In the genomic region with DNA sequence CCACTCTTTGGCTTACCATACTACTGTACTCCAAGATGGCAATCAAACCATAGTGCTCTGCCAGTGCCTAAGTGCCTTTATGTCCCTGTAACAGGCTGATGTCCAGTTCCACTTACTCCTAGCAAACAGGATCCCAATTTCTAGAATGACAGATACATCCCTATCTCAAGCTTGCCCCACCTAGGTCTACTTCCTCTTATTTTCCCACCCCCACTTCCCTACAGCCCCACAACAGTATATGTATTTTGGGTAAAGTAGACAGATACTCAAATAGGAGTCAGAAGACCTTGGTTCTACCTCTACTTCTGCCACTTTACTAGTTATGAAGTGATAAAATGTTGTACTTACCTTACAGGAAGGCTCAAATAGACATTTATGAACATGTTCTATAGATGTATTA, we compare ENCODE assay signal across 1 cellular context.
TF ChIP-seq lines count a peak whose summit lies in the region.

No MANE protein-coding gene starts in this region.

TF ChIP-seq in K562, 482 proteins besides CTCF, POLR2A, EP300 and RAD21 (continued from another document):
- TF ChIP-seq, protein P1, sequence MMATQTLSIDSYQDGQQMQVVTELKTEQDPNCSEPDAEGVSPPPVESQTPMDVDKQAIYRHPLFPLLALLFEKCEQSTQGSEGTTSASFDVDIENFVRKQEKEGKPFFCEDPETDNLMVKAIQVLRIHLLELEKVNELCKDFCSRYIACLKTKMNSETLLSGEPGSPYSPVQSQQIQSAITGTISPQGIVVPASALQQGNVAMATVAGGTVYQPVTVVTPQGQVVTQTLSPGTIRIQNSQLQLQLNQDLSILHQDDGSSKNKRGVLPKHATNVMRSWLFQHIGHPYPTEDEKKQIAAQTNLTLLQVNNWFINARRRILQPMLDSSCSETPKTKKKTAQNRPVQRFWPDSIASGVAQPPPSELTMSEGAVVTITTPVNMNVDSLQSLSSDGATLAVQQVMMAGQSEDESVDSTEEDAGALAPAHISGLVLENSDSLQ (IDR thresholded peaks at IDR 0.05), result peak; percentile 27; the same call in 1 of the 2 replicates
- no peak for TF ChIP-seq SRSF3 (IDR thresholded peaks at IDR 0.05; ENCODE audit: insufficient read depth, low read length)
- peak; percentile 41; the same call in 1 of the 2 replicates for TF ChIP-seq SMARCE1 (IDR thresholded peaks at IDR 0.05)
- TF ChIP-seq, protein P2, sequence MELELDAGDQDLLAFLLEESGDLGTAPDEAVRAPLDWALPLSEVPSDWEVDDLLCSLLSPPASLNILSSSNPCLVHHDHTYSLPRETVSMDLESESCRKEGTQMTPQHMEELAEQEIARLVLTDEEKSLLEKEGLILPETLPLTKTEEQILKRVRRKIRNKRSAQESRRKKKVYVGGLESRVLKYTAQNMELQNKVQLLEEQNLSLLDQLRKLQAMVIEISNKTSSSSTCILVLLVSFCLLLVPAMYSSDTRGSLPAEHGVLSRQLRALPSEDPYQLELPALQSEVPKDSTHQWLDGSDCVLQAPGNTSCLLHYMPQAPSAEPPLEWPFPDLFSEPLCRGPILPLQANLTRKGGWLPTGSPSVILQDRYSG (tag; conservative IDR thresholded peaks at IDR 0.05; ENCODE audit: low read depth), result no peak
- TF ChIP-seq, protein P3, sequence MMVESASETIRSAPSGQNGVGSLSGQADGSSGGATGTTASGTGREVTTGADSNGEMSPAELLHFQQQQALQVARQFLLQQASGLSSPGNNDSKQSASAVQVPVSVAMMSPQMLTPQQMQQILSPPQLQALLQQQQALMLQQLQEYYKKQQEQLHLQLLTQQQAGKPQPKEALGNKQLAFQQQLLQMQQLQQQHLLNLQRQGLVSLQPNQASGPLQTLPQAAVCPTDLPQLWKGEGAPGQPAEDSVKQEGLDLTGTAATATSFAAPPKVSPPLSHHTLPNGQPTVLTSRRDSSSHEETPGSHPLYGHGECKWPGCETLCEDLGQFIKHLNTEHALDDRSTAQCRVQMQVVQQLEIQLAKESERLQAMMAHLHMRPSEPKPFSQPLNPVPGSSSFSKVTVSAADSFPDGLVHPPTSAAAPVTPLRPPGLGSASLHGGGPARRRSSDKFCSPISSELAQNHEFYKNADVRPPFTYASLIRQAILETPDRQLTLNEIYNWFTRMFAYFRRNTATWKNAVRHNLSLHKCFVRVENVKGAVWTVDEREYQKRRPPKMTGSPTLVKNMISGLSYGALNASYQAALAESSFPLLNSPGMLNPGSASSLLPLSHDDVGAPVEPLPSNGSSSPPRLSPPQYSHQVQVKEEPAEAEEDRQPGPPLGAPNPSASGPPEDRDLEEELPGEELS (CRISPR knock-in tag; IDR thresholded peaks at IDR 0.05; ENCODE audit: borderline replicate concordance), result no peak
- TF ChIP-seq ZNF316 (IDR thresholded peaks at IDR 0.05), result no peak
- TF ChIP-seq PURB (CRISPR knock-in tag; IDR thresholded peaks at IDR 0.05; ENCODE audit: low read depth), result no peak
- no peak for TF ChIP-seq KLF16 (IDR thresholded peaks at IDR 0.05)
- TF ChIP-seq CREB1 (IDR thresholded peaks at IDR 0.05), result no peak
- TF ChIP-seq CREB1 (CRISPR knock-in tag; IDR thresholded peaks at IDR 0.05), result no peak
- TF ChIP-seq TGIF2 (CRISPR knock-in tag; IDR thresholded peaks at IDR 0.05), result no peak
- TF ChIP-seq, protein P4, sequence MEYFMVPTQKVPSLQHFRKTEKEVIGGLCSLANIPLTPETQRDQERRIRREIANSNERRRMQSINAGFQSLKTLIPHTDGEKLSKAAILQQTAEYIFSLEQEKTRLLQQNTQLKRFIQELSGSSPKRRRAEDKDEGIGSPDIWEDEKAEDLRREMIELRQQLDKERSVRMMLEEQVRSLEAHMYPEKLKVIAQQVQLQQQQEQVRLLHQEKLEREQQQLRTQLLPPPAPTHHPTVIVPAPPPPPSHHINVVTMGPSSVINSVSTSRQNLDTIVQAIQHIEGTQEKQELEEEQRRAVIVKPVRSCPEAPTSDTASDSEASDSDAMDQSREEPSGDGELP (CRISPR knock-in tag; IDR thresholded peaks at IDR 0.05; ENCODE audit: borderline replicate concordance), result no peak
- TF ChIP-seq, protein P5, sequence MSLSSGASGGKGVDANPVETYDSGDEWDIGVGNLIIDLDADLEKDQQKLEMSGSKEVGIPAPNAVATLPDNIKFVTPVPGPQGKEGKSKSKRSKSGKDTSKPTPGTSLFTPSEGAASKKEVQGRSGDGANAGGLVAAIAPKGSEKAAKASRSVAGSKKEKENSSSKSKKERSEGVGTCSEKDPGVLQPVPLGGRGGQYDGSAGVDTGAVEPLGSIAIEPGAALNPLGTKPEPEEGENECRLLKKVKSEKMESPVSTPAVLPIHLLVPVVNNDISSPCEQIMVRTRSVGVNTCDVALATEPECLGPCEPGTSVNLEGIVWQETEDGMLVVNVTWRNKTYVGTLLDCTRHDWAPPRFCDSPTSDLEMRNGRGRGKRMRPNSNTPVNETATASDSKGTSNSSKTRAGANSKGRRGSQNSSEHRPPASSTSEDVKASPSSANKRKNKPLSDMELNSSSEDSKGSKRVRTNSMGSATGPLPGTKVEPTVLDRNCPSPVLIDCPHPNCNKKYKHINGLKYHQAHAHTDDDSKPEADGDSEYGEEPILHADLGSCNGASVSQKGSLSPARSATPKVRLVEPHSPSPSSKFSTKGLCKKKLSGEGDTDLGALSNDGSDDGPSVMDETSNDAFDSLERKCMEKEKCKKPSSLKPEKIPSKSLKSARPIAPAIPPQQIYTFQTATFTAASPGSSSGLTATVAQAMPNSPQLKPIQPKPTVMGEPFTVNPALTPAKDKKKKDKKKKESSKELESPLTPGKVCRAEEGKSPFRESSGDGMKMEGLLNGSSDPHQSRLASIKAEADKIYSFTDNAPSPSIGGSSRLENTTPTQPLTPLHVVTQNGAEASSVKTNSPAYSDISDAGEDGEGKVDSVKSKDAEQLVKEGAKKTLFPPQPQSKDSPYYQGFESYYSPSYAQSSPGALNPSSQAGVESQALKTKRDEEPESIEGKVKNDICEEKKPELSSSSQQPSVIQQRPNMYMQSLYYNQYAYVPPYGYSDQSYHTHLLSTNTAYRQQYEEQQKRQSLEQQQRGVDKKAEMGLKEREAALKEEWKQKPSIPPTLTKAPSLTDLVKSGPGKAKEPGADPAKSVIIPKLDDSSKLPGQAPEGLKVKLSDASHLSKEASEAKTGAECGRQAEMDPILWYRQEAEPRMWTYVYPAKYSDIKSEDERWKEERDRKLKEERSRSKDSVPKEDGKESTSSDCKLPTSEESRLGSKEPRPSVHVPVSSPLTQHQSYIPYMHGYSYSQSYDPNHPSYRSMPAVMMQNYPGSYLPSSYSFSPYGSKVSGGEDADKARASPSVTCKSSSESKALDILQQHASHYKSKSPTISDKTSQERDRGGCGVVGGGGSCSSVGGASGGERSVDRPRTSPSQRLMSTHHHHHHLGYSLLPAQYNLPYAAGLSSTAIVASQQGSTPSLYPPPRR (CRISPR knock-in tag; IDR thresholded peaks at IDR 0.05; ENCODE audit: borderline replicate concordance), result no peak
- no peak for TF ChIP-seq SREBF2 (CRISPR knock-in tag; IDR thresholded peaks at IDR 0.05)
- peak; percentile 65; the same call in 1 of the 2 replicates for TF ChIP-seq ZNF75A (CRISPR knock-in tag; IDR thresholded peaks at IDR 0.05)
- TF ChIP-seq, protein P6, sequence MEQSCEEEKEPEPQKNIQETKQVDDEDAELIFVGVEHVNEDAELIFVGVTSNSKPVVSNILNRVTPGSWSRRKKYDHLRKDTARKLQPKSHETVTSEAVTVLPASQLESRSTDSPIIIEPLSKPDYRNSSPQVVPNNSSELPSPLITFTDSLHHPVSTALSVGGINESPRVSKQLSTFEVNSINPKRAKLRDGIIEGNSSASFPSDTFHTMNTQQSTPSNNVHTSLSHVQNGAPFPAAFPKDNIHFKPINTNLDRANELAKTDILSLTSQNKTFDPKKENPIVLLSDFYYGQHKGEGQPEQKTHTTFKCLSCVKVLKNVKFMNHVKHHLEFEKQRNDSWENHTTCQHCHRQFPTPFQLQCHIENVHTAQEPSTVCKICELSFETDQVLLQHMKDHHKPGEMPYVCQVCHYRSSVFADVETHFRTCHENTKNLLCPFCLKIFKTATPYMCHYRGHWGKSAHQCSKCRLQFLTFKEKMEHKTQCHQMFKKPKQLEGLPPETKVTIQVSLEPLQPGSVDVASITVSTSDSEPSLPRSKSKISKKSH (CRISPR knock-in tag; IDR thresholded peaks at IDR 0.05), result no peak
- TF ChIP-seq, protein P7, sequence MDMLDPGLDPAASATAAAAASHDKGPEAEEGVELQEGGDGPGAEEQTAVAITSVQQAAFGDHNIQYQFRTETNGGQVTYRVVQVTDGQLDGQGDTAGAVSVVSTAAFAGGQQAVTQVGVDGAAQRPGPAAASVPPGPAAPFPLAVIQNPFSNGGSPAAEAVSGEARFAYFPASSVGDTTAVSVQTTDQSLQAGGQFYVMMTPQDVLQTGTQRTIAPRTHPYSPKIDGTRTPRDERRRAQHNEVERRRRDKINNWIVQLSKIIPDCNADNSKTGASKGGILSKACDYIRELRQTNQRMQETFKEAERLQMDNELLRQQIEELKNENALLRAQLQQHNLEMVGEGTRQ (CRISPR knock-in tag; IDR thresholded peaks at IDR 0.05), result no peak
- TF ChIP-seq, protein P8, sequence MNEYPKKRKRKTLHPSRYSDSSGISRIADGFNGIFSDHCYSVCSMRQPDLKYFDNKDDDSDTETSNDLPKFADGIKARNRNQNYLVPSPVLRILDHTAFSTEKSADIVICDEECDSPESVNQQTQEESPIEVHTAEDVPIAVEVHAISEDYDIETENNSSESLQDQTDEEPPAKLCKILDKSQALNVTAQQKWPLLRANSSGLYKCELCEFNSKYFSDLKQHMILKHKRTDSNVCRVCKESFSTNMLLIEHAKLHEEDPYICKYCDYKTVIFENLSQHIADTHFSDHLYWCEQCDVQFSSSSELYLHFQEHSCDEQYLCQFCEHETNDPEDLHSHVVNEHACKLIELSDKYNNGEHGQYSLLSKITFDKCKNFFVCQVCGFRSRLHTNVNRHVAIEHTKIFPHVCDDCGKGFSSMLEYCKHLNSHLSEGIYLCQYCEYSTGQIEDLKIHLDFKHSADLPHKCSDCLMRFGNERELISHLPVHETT (CRISPR knock-in tag; conservative IDR thresholded peaks at IDR 0.05 in 1 of 2, IDR thresholded peaks at IDR 0.05 in 1 of 2), result no peak
- peak; percentile 92 for TF ChIP-seq SPI1 (IDR thresholded peaks at IDR 0.05; ENCODE audit: borderline replicate concordance, low read depth, low read length)
- no peak for TF ChIP-seq SMARCA5 (IDR thresholded peaks at IDR 0.05)
- TF ChIP-seq, protein P9, sequence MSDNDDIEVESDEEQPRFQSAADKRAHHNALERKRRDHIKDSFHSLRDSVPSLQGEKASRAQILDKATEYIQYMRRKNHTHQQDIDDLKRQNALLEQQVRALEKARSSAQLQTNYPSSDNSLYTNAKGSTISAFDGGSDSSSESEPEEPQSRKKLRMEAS (CRISPR knock-in tag; IDR thresholded peaks at IDR 0.05), result no peak
- TF ChIP-seq ETV6 (IDR thresholded peaks at IDR 0.05; ENCODE audit: borderline replicate concordance in 1 of 2, low read depth in 2 of 2, low read length in 1 of 2), result no peak
- TF ChIP-seq ETV6 (CRISPR knock-in tag; IDR thresholded peaks at IDR 0.05; ENCODE audit: borderline replicate concordance), result no peak
- no peak for TF ChIP-seq CREM (IDR thresholded peaks at IDR 0.05; ENCODE audit: low read depth)
- no peak for TF ChIP-seq ZNF445 (CRISPR knock-in tag; IDR thresholded peaks at IDR 0.05; ENCODE audit: low read depth)
- TF ChIP-seq, protein P10, sequence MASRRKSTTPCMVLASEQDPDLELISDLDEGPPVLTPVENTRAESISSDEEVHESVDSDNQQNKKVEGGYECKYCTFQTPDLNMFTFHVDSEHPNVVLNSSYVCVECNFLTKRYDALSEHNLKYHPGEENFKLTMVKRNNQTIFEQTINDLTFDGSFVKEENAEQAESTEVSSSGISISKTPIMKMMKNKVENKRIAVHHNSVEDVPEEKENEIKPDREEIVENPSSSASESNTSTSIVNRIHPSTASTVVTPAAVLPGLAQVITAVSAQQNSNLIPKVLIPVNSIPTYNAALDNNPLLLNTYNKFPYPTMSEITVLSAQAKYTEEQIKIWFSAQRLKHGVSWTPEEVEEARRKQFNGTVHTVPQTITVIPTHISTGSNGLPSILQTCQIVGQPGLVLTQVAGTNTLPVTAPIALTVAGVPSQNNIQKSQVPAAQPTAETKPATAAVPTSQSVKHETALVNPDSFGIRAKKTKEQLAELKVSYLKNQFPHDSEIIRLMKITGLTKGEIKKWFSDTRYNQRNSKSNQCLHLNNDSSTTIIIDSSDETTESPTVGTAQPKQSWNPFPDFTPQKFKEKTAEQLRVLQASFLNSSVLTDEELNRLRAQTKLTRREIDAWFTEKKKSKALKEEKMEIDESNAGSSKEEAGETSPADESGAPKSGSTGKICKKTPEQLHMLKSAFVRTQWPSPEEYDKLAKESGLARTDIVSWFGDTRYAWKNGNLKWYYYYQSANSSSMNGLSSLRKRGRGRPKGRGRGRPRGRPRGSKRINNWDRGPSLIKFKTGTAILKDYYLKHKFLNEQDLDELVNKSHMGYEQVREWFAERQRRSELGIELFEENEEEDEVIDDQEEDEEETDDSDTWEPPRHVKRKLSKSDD (conservative IDR thresholded peaks at IDR 0.05; ENCODE audit: low read length), result no peak
- TF ChIP-seq SMAD3 (CRISPR knock-in tag; conservative IDR thresholded peaks at IDR 0.05), result no peak
TF ChIP-seq in K562: peak in this region for 6.
